1 cellular context compared by ENCODE assay signal in the genomic region with DNA sequence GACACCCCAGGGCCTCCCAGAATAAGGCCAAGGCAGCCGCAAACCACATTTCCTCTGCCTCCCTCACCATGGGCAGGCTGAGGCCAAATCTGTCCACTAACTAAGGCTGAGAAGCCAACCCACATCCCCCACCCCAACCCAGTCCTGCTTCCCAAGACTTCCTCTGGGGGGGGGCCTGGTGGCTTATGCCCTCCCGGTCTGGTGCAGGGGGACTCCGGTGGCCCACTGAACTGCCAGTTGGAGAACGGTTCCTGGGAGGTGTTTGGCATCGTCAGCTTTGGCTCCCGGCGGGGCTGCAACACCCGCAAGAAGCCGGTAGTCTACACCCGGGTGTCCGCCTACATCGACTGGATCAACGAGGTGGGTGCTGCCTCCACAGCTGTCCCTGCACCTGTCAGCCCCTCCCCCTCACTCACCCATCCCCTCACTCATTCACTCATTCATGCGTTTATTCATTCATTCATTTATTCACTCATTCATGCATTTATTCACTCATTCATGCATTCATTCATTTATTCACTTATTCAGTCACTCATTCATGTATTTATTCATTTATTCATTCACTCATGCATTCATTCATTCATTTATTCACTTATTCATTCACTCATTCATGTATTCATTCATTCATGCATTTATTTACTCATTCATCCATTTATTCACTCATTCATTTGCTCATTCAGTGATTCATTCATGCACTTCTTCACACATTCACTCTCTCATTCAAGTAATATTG.
TF ChIP-seq lines count a peak whose summit lies in the region.

No MANE protein-coding gene starts in this region.

TF ChIP-seq in K562, 482 proteins besides CTCF, POLR2A, EP300 and RAD21:
- TF ChIP-seq NFRKB (IDR thresholded peaks at IDR 0.05; ENCODE audit: low read depth) (peak; percentile 42; the same call in 1 of the 2 replicates), ZBTB33 (CRISPR knock-in tag; IDR thresholded peaks at IDR 0.05) (peak; percentile 87), KDM1A (IDR thresholded peaks at IDR 0.05) (peak in 1 of 2 experiments; percentile 12; a peak in 1 of 4 replicates), ZNF24 (IDR thresholded peaks at IDR 0.05) (peak; percentile 99), TEAD4 (IDR thresholded peaks at IDR 0.05; ENCODE audit: low read length) (no peak), TEAD4 (CRISPR knock-in tag; IDR thresholded peaks at IDR 0.05; ENCODE audit: borderline replicate concordance) (no peak), MAZ (CRISPR knock-in tag; conservative IDR thresholded peaks at IDR 0.05 in 1 of 2, IDR thresholded peaks at IDR 0.05 in 1 of 2) (no peak), SRSF9 (IDR thresholded peaks at IDR 0.05; ENCODE audit: borderline replicate concordance, low read depth, low read length) (no peak)
TF ChIP-seq in K562: peak in this region for 4.
